In the genomic region with DNA sequence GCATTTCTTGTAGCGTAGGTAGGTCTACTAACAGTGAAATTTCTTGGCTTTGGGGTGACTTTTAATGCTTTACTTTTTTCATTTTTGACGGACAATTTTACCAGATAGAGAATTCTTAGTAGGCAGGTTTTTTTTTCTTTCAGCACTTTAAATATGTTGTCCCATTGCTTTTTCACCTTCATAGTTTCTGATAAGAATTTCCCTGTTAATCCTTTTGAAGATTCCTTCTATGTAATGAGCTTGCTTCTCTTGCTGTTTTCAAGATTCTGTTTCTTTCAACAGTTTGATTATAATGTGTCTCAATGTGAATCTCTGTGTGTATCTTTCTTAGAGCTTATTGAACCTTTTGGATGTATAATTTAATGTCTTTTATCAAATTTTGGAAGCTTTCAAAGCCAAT, we compare ENCODE assay signal across 30 cellular contexts.
"Had no signal": no experiment of that assay in that cellular context is flagged by ENCODE, and none has a peak within 500 bp of the region (broad histone marks: within the 10 kb centered on the region; RNA-seq: fewer than 3 reads in every experiment).

No MANE protein-coding gene starts in this region.

- H3K27ac ChIP-seq: neutrophil, pancreas, psoas muscle, skin epidermis, spleen, suprapubic skin, testis, tibial artery, transverse colon, upper lobe of right lung, uterus had no signal

- H3K4me3 ChIP-seq: pancreas, psoas muscle, skin epidermis, smooth muscle cell, spleen, suprapubic skin, testis, tibial artery, transverse colon, upper lobe of right lung, uterus had no signal

- ATAC-seq: naive thymus-derived CD8-positive, alpha-beta T cell; natural killer cell treated with Interleukin-12 subunit alpha and Interleukin-12 subunit beta and Interleukin-15 and Interleukin-18, amount 100 ng/mL, for 72 hours; pancreas; psoas muscle; right cardiac atrium; sciatic nerve; stimulated activated memory B cell treated with anti-CD40 and anti-IgM and Interleukin-4, amounts not matched to agents 10 μg/mL and 1 μg/mL and 100 μg/mL, for 72 hours; stimulated activated naive CD8-positive, alpha-beta T cell treated with anti-CD3 and anti-CD28 coated beads, Interleukin-15, amount 100 ng/mL, for 72 hours; stimulated activated naive CD8-positive, alpha-beta T cell treated with anti-CD3 and anti-CD28 coated beads, Interleukin-15, Interleukin-2, amounts not matched to agents 100 U/mL and 50 U/mL, for 24 hours; upper lobe of right lung had no signal

- H3K36me3 Mint-ChIP-seq: natural killer cell treated with Interleukin-12 subunit alpha and Interleukin-12 subunit beta and Interleukin-15 and Interleukin-18, amount 100 ng/mL, for 72 hours had no signal

- H3K4me1 ChIP-seq: pancreas, psoas muscle, suprapubic skin, testis, uterus had no signal

- H3K27me3 Mint-ChIP-seq: naive thymus-derived CD8-positive, alpha-beta T cell; natural killer cell treated with Interleukin-12 subunit alpha and Interleukin-12 subunit beta and Interleukin-15 and Interleukin-18, amount 100 ng/mL, for 72 hours; stimulated activated memory B cell treated with anti-CD40 and anti-IgM and Interleukin-4, amounts not matched to agents 10 μg/mL and 1 μg/mL and 100 μg/mL, for 72 hours; stimulated activated naive CD8-positive, alpha-beta T cell treated with anti-CD3 and anti-CD28 coated beads, Interleukin-15, amount 100 ng/mL, for 72 hours; type B pancreatic cell had no signal

- H3K9me3 Mint-ChIP-seq: naive thymus-derived CD8-positive, alpha-beta T cell; natural killer cell treated with Interleukin-12 subunit alpha and Interleukin-12 subunit beta and Interleukin-15 and Interleukin-18, amount 100 ng/mL, for 72 hours; stimulated activated naive CD8-positive, alpha-beta T cell treated with anti-CD3 and anti-CD28 coated beads, Interleukin-15, amount 100 ng/mL, for 72 hours had no signal

- H3K36me3 ChIP-seq: neutrophil, pancreas, suprapubic skin, transverse colon, uterus had no signal

- DNase-seq: naive thymus-derived CD8-positive, alpha-beta T cell; nephron progenitor cell; nucleus accumbens; pancreas; psoas muscle; right cardiac atrium; spleen; stimulated activated CD4-positive, alpha-beta T cell treated with anti-CD3 and anti-CD28 coated beads, Interleukin-12 subunit alpha, Interleukin-12 subunit beta, amount 100 ng/mL, for 4 hours; stimulated activated CD4-positive, alpha-beta T cell treated with anti-CD3 and anti-CD28 coated beads, Interleukin-1b, Interleukin-23, amount 100 ng/mL, for 48 hours; stimulated activated CD4-positive, alpha-beta T cell treated with anti-CD3 and anti-CD28 coated beads, Interleukin-4, amount 100 ng/mL, for 1 hour; stimulated activated CD4-positive, alpha-beta T cell treated with anti-CD3 and anti-CD28 coated beads, Interleukin-4, amount 100 ng/mL, for 4 hours; stimulated activated CD8-positive, alpha-beta memory T cell treated with anti-CD3 and anti-CD28 coated beads, Interleukin-4, amount 100 ng/mL, for 48 hours; stimulated activated naive CD4-positive, alpha-beta T cell; stimulated activated naive CD8-positive, alpha-beta T cell treated with anti-CD3 and anti-CD28 coated beads, Interleukin-15, amount 100 ng/mL, for 72 hours; stimulated activated naive CD8-positive, alpha-beta T cell treated with anti-CD3 and anti-CD28 coated beads, Interleukin-15, Interleukin-2, amounts not matched to agents 100 U/mL and 50 U/mL, for 24 hours; substantia nigra; testis; tibial artery; transverse colon; upper lobe of right lung; uterus had no signal

- H3K27ac Mint-ChIP-seq: natural killer cell treated with Interleukin-12 subunit alpha and Interleukin-12 subunit beta and Interleukin-15 and Interleukin-18, amount 100 ng/mL, for 72 hours; nephron progenitor cell; stimulated activated memory B cell treated with anti-CD40 and anti-IgM and Interleukin-4, amounts not matched to agents 10 μg/mL and 1 μg/mL and 100 μg/mL, for 72 hours; stimulated activated naive CD8-positive, alpha-beta T cell treated with anti-CD3 and anti-CD28 coated beads, Interleukin-15, amount 100 ng/mL, for 72 hours; type B pancreatic cell had no signal

- H3K9me3 ChIP-seq: neutrophil, pancreas, psoas muscle, testis, tibial artery, transverse colon, upper lobe of right lung, uterus had no signal

- H3K27me3 ChIP-seq: neutrophil, pancreas, spleen, suprapubic skin, testis, tibial artery, transverse colon, upper lobe of right lung, uterus had no signal

- H3K4me2 ChIP-seq: smooth muscle cell had no signal

- H3K4me3 Mint-ChIP-seq: naive thymus-derived CD8-positive, alpha-beta T cell; natural killer cell treated with Interleukin-12 subunit alpha and Interleukin-12 subunit beta and Interleukin-15 and Interleukin-18, amount 100 ng/mL, for 72 hours; nephron progenitor cell; neural crest cell; stimulated activated memory B cell treated with anti-CD40 and anti-IgM and Interleukin-4, amounts not matched to agents 10 μg/mL and 1 μg/mL and 100 μg/mL, for 72 hours; stimulated activated naive CD8-positive, alpha-beta T cell treated with anti-CD3 and anti-CD28 coated beads, Interleukin-15, amount 100 ng/mL, for 72 hours; type B pancreatic cell had no signal

- FAIRE-seq: pancreas had no signal
